ENCODE assay signal across 21 cellular contexts in genomic region chr12:103813949-103814348, GRCh38. TPM values are rescaled to one million over a fixed set of nuclear protein-coding genes. Genes with fewer than 3 reads are reported as not detected.
DNase-seq lines count a peak whose midpoint lies in the region; ATAC-seq and TF ChIP-seq lines count a peak whose summit lies in the region.
"Had no signal": no experiment of that assay in that cellular context is flagged by ENCODE, and none has a peak within 500 bp of the region (broad histone marks: within the 10 kb centered on the region; RNA-seq: fewer than 3 reads in every experiment).

No MANE protein-coding gene starts in this region.

- peak; percentile 28 for ATAC-seq in Right ventricle myocardium inferior
- no peak for ATAC-seq in HG02870 (IDR thresholded peaks at IDR 0.05; ENCODE audit: unreplicated experiment)
- ATAC-seq in GM21447 (IDR thresholded peaks at IDR 0.05; ENCODE audit: unreplicated experiment) = no peak

- DNase-seq in Right ventricle myocardium inferior (ENCODE audit: missing footprints) (no peak), right atrium auricular region (ENCODE audit: low spot score) (no peak), esophagus muscularis mucosa (ENCODE audit: extremely low spot score) (no peak)
- no peak for DNase-seq in activated naive CD4-positive, alpha-beta T cell (lab: John Stamatoyannopoulos, UW)
- DNase-seq in stimulated activated CD4-positive, alpha-beta T cell treated with anti-CD3 and anti-CD28 coated beads, Interleukin-2, amount 100 ng/mL, for 24 hours = no peak
- DNase-seq: 8988T; AML-193; C1 segment of cervical spinal cord; Calu3; CD8-positive, alpha-beta memory T cell; DMS153; Karpas-422; NCI-H1417; NCI-H1694 treated with DMSO at 0.1 percent for 48 hours; NCI-H446 treated with DMSO at 0.1 percent for 48 hours; NCI-H526 treated with DMSO at 0.1 percent for 48 hours; OCI-M1; Right ventricle myocardium superior had no signal

- H3K36me3 ChIP-seq in right atrium auricular region = no peaks in the 10 kb centered on the region
- H3K36me3 ChIP-seq in esophagus muscularis mucosa = peaks cover 0 to 60% (median 44%) of the 10 kb centered on the region in 4 donors
- no peaks in the 10 kb centered on the region for H3K36me3 ChIP-seq in neutrophil

- no peak for TF ChIP-seq POLR2A in esophagus muscularis mucosa (IDR thresholded peaks at IDR 0.05; ENCODE audit: low read depth)

- intact Hi-C loops in Right ventricle myocardium inferior (cut with DNase I) (no loop called here), esophagus muscularis mucosa (cut with DNase I) (no loop called here)

- no peak for TF ChIP-seq EP300 in esophagus muscularis mucosa (IDR thresholded peaks at IDR 0.05)

- H3K9me3 ChIP-seq in right atrium auricular region (no peaks in the 10 kb centered on the region), esophagus muscularis mucosa (no peaks in the 10 kb centered on the region), neutrophil (no peaks in the 10 kb centered on the region)

- H3K4me1 ChIP-seq in right atrium auricular region (peaks cover 0 to 1% of the 10 kb centered on the region in 2 donors), esophagus muscularis mucosa (peaks cover 0 to 95% (median 55%) of the 10 kb centered on the region in 4 donors), neutrophil (ENCODE audit: control insufficient read depth in 1 of 2, insufficient read depth in 1 of 2, low read depth in 1 of 2, low read length in 1 of 2) (peaks cover 0 to 8% of the 10 kb centered on the region in 2 experiments)

- H3K4me3 ChIP-seq in right atrium auricular region (no peak overlapping the region), esophagus muscularis mucosa (no peak overlapping the region), neutrophil (ENCODE audit: low read depth in 1 of 2, low read length in 1 of 2) (no peak overlapping the region)

- WGBS in esophagus muscularis mucosa = 77% methylated on average over 4 of the region's 4 CpGs

- no peaks in the 10 kb centered on the region for H3K27me3 ChIP-seq in right atrium auricular region
- H3K27me3 ChIP-seq in esophagus muscularis mucosa = no peaks in the 10 kb centered on the region
- H3K27me3 ChIP-seq in neutrophil = no peaks in the 10 kb centered on the region

- H3K27ac ChIP-seq in right atrium auricular region (no peak overlapping the region), esophagus muscularis mucosa (replicated peaks in 1 of 4) (peak overlapping the region; percentile 7 to 16 (median 11)), neutrophil (peak overlapping the region; percentile 37)

- no peak for TF ChIP-seq CTCF in right atrium auricular region (IDR thresholded peaks at IDR 0.05)
- TF ChIP-seq CTCF in esophagus muscularis mucosa (IDR thresholded peaks at IDR 0.05) = no peak
- no peak for TF ChIP-seq CTCF in neutrophil (IDR thresholded peaks at IDR 0.05)

RNA-seq across cellular contexts. Expression of gene NT5DC3, which starts 27.1 kb away (rescaled TPM):
- total RNA-seq in Right ventricle myocardium inferior (3.1 TPM), right atrium auricular region (1 to 10 TPM; 2.3 to 2.4 TPM), esophagus muscularis mucosa (100 to 1,000 TPM; 169 to 275 (median 195) TPM)

Comparison
In these comparisons a context has a peak if more than half of its experiments do, and no peak if none do; other contexts are left out.
1. H3K27ac ChIP-seq: peak in esophagus muscularis mucosa (4 of 4) and neutrophil (single experiment); none in right atrium auricular region (0 of 2).
2. RNA of gene NT5DC3, which starts 27.1 kb away (total RNA-seq): 169 to 275 TPM in esophagus muscularis mucosa; 3.1 TPM in Right ventricle myocardium inferior (single experiment) and 2.3 to 2.4 TPM in right atrium auricular region; every median in the first group is over 10 times any median in the second.